In the genomic region with DNA sequence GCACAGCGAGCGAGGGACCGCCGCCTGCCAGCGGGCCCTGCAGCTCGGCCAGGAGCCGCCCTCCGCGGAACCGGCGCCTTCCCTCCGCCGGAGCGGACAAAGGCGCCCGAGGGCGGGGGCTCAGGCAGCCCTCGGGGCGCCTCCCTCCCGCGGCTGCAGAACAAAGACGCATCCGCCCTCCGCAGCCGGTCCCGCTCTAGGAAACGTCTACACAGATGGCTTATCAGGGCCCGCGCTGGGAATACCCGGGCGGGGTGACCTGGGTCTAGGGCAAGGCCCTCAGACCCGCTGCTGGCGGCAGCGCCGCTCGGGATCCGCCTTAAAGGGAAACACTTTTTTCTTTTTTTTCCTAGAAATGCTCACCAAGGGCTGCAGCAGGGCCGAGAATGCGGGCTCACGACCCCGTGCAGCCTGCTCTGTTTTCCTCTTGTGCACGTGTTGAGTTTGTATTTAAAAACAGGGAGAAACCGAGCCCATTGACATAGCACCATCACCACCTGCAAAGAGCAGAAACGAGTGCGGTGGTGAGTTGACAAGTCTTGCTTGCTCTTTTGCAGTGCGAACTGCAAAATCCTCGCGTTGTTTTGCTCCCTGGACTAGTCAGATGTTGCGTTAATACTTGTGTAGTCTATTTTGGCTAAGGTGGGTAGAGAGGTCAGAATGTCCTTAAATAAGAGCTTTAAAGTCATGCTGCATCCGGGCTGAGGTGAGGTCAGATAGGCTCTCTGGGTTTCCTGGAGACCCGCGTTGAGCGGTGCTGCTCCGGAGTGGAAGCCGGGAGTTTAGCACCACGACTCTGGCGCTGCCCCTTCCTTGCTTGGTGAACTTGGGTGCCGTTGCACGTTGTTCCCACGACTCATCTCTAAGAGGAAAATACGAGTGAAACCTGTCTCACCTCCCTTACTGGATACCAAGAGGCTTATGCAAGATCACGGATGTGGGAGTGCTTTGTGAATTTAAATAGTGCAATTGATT, we compare ENCODE assay signal across 8 cellular contexts. TPM values are rescaled to one million over a fixed set of nuclear protein-coding genes. Genes with fewer than 3 reads are reported as not detected.
A peak's percentile ranks its signal among the peaks of the same experiment; 100 is the strongest.
DNase-seq lines count a peak whose midpoint lies in the region; ATAC-seq and TF ChIP-seq lines count a peak whose summit lies in the region.

No MANE protein-coding gene starts in this region.

- no peaks in the 10 kb centered on the region for H3K9me2 ChIP-seq in PC-3 (replicated peaks; ENCODE audit: low read length)

- no peaks in the 10 kb centered on the region for H3K79me2 ChIP-seq in PC-3 (ENCODE audit: low read length)

- H3K9me3 ChIP-seq in CD4-positive, alpha-beta T cell (ENCODE audit: control insufficient read depth, low read length) = no peaks in the 10 kb centered on the region
- H3K9me3 ChIP-seq in PC-3 (ENCODE audit: low read length) (no peaks in the 10 kb centered on the region), thymus (ENCODE audit: control insufficient read depth) (no peaks in the 10 kb centered on the region)

- no peaks in the 10 kb centered on the region for H3K9me3 Mint-ChIP-seq in CD4-positive, alpha-beta T cell
- no peaks in the 10 kb centered on the region for H3K9me3 Mint-ChIP-seq in activated T-helper 17 cell treated with anti-CD3 and anti-CD28 coated beads, Interleukin-2, amount 50 U/mL, for 72 hours
- H3K9me3 Mint-ChIP-seq in neural crest cell = no peaks in the 10 kb centered on the region

- peaks cover 4% of the 10 kb centered on the region for H3K27me3 ChIP-seq in CD4-positive, alpha-beta T cell (ENCODE audit: control insufficient read depth, insufficient read depth, low read length)
- no peaks in the 10 kb centered on the region for H3K27me3 ChIP-seq in PC-3 (ENCODE audit: low read length)
- peaks cover 20% of the 10 kb centered on the region for H3K27me3 ChIP-seq in thymus (ENCODE audit: control insufficient read depth, insufficient read depth)

- no peaks in the 10 kb centered on the region for H3K36me3 ChIP-seq in PC-3 (ENCODE audit: low read depth, low read length)
- H3K36me3 ChIP-seq in thymus (ENCODE audit: control insufficient read depth, insufficient read depth) = no peaks in the 10 kb centered on the region

- H3K4me1 Mint-ChIP-seq in CD4-positive, alpha-beta T cell (ENCODE audit: low read depth) = peaks cover 31% of the 10 kb centered on the region
- peaks cover 11% of the 10 kb centered on the region for H3K4me1 Mint-ChIP-seq in activated T-helper 17 cell treated with anti-CD3 and anti-CD28 coated beads, Interleukin-2, amount 50 U/mL, for 72 hours
- peaks cover 44% of the 10 kb centered on the region for H3K4me1 Mint-ChIP-seq in neural crest cell

- 1% methylated on average over 62 of the region's 62 CpGs for WGBS in thymus

- H3K9ac ChIP-seq in PC-3 (ENCODE audit: low read length) = peak overlapping the region; percentile 73

- intact Hi-C loops in CD4-positive, alpha-beta T cell (cut with DNase I, micrococcal nuclease) = loop anchor here (1.0 to 10.0 kb wide), 7 partner anchors 141 to 1197 kb away; partner anchors contain the start of genes AFDN (in 1 of the 2), CEP43 (in 1 of the 2), MPC1 (in 1 of the 2) and RNASET2 (in 1 of the 2)
- intact Hi-C loops in PC-3 (cut with micrococcal nuclease) = loop anchor here (1.0 to 10.0 kb wide), 7 partner anchors 55 to 371 kb away; partner anchors contain the start of genes CEP43 and RNASET2

- peak overlapping the region; percentile 100 for H3K4me2 ChIP-seq in PC-3 (ENCODE audit: low read length)

- H3K4me3 ChIP-seq in PC-3 (ENCODE audit: low read length) (peak overlapping the region; percentile 84), fibroblast of the aortic adventitia (ENCODE audit: low read depth, low read length) (peak overlapping the region; percentile 67), thymus (ENCODE audit: low read length) (peak overlapping the region; percentile 76)

- POLR2A ChIA-PET in CD4-positive, alpha-beta T cell (lab: Charles Lee) = interaction anchor here (0.6 to 2.5 kb wide), 17 partner anchors 17 to 723 kb away, joined by 3 to 21 read pairs (median 5); partner anchors contain the start of genes RNASET2 and SFT2D1
- POLR2A ChIA-PET in PC-3 (lab: Charles Lee; ENCODE audit: unreplicated experiment) = interaction anchor here (0.6 to 0.7 kb wide), 4 partner anchors 56 to 356 kb away, joined by 3 to 28 read pairs (median 4); no protein-coding TSS in a partner anchor

- peak overlapping the region; percentile 92 for H3K27ac Mint-ChIP-seq in CD4-positive, alpha-beta T cell
- H3K27ac Mint-ChIP-seq in activated T-helper 17 cell treated with anti-CD3 and anti-CD28 coated beads, Interleukin-2, amount 50 U/mL, for 72 hours = peak overlapping the region; percentile 18
- peak overlapping the region; percentile 99 for H3K27ac Mint-ChIP-seq in neural crest cell (ENCODE audit: unreplicated experiment)

- BruUV-seq in PC-3 (replicated peaks; lab: Mats Ljungman, UMichigan) = TSS peak; percentile 42

- peak overlapping the region; percentile 83 for H2AFZ ChIP-seq in PC-3 (ENCODE audit: low read length)

- H3K27me3 Mint-ChIP-seq in CD4-positive, alpha-beta T cell = peaks cover 33% of the 10 kb centered on the region
- peaks cover 25% of the 10 kb centered on the region for H3K27me3 Mint-ChIP-seq in activated T-helper 17 cell treated with anti-CD3 and anti-CD28 coated beads, Interleukin-2, amount 50 U/mL, for 72 hours
- peaks cover 3% of the 10 kb centered on the region for H3K27me3 Mint-ChIP-seq in neural crest cell (ENCODE audit: low read depth)

- H3K36me3 Mint-ChIP-seq in CD4-positive, alpha-beta T cell (ENCODE audit: low read depth) = peaks cover 8% of the 10 kb centered on the region
- no peaks in the 10 kb centered on the region for H3K36me3 Mint-ChIP-seq in activated T-helper 17 cell treated with anti-CD3 and anti-CD28 coated beads, Interleukin-2, amount 50 U/mL, for 72 hours (ENCODE audit: low read depth)
- no peaks in the 10 kb centered on the region for H3K36me3 Mint-ChIP-seq in neural crest cell (ENCODE audit: low read depth)

- peak; percentile 33 to 64 (median 48) for DNase-seq in CD4-positive, alpha-beta T cell
- DNase-seq in PC-3 (peak; percentile 26), fibroblast of the aortic adventitia (ENCODE audit: low read depth) (peak; percentile 51), neural crest cell (ENCODE audit: low read depth, low spot score) (peak; percentile 54)

- H3K4me3 Mint-ChIP-seq in CD4-positive, alpha-beta T cell = peak overlapping the region; percentile 91
- H3K4me3 Mint-ChIP-seq in activated T-helper 17 cell treated with anti-CD3 and anti-CD28 coated beads, Interleukin-2, amount 50 U/mL, for 72 hours = peak overlapping the region; percentile 84
- H3K4me3 Mint-ChIP-seq in neural crest cell = peak overlapping the region; percentile 87

- ATAC-seq in CD4-positive, alpha-beta T cell (ENCODE audit: poor library complexity) = peak; percentile 19
- ATAC-seq in GM19468 (IDR thresholded peaks at IDR 0.05; ENCODE audit: extremely low read depth, unreplicated experiment) (peak; percentile 7), HG03571 (IDR thresholded peaks at IDR 0.05; ENCODE audit: unreplicated experiment) (peak; percentile 24), PC-3 (peak; percentile 16)
- peak; percentile 20 for ATAC-seq in activated T-helper 17 cell treated with anti-CD3 and anti-CD28 coated beads, Interleukin-2, amount 50 U/mL, for 72 hours (replicated peaks)

- no peaks in the 10 kb centered on the region for H3F3A ChIP-seq in PC-3 (ENCODE audit: low read length, unreplicated experiment)

- CTCF ChIA-PET in CD4-positive, alpha-beta T cell (lab: Charles Lee) = interaction anchor here (0.9 to 1.2 kb wide), 3 partner anchors 140 to 371 kb away, joined by 3 read pairs; partner anchors contain the start of gene CEP43
- CTCF ChIA-PET in PC-3 (lab: Charles Lee) = interaction anchor here (0.7 to 1.4 kb wide), 3 partner anchors 71 to 97 kb away, joined by 4 to 7 read pairs (median 4); no protein-coding TSS in a partner anchor

- H4K20me1 ChIP-seq in PC-3 (ENCODE audit: low read length) = no peaks in the 10 kb centered on the region

- TF ChIP-seq CTCF in CD4-positive, alpha-beta T cell (IDR thresholded peaks at IDR 0.05) = no peak
- TF ChIP-seq CTCF in PC-3 (conservative IDR thresholded peaks at IDR 0.05; ENCODE audit: low read depth, low read length) = no peak
- TF ChIP-seq CTCF in fibroblast of the aortic adventitia (IDR thresholded peaks at IDR 0.05; ENCODE audit: insufficient read depth, low read length) = no peak
- TF ChIP-seq CTCF in neural crest cell (conservative IDR thresholded peaks at IDR 0.05) = no peak

- H3K4me1 ChIP-seq in PC-3 (ENCODE audit: insufficient read depth, low read length) = peaks cover 13% of the 10 kb centered on the region
- peaks cover 12% of the 10 kb centered on the region for H3K4me1 ChIP-seq in thymus (ENCODE audit: control insufficient read depth, insufficient read depth, low read length)

- peak overlapping the region; percentile 64 for H3K27ac ChIP-seq in CD4-positive, alpha-beta T cell (ENCODE audit: low read depth, low read length)
- H3K27ac ChIP-seq in PC-3 (ENCODE audit: low read length) (peak overlapping the region; percentile 49), thymus (ENCODE audit: low read depth) (peak overlapping the region; percentile 93)

RNA-seq across cellular contexts. Expression of gene RPS6KA2, which starts 1.1 kb away (rescaled TPM):
- total RNA-seq in CD4-positive, alpha-beta T cell = 1 to 10 TPM; 5.6 to 6.2 TPM
- 5.1 and 7.9 TPM in 2 replicates for total RNA-seq in PC-3 (2014; rRNA removed)
- 1 to 10 TPM; 1.3 to 1.5 TPM for total RNA-seq in activated T-helper 17 cell treated with anti-CD3 and anti-CD28 coated beads, Interleukin-2, amount 50 U/mL, for 72 hours
- total RNA-seq in fibroblast of the aortic adventitia (ENCODE audit: low replicate concordance) = 32.5 and 89.7 TPM in 2 replicates
- 32.6 and 33.7 TPM in 2 replicates for total RNA-seq in neural crest cell
- 12.3 TPM for polyA plus RNA-seq in thymus

RNA-seq across cellular contexts. Expression of gene RAMACL, which starts 41.7 kb away (rescaled TPM):
- total RNA-seq in CD4-positive, alpha-beta T cell = under 1 TPM; 0.52 to 0.75 TPM
- total RNA-seq in PC-3 (2014; rRNA removed) (0.26 and 0.92 TPM in 2 replicates), fibroblast of the aortic adventitia (ENCODE audit: low replicate concordance) (2.4 and 2.5 TPM in 2 replicates), neural crest cell (0.70 and 0.98 TPM in 2 replicates)
- total RNA-seq in activated T-helper 17 cell treated with anti-CD3 and anti-CD28 coated beads, Interleukin-2, amount 50 U/mL, for 72 hours = under 1 TPM; 0.28 to 0.32 TPM
- polyA plus RNA-seq in thymus = 0.30 TPM

Comparison
In these comparisons a context has a peak if more than half of its experiments do, and no peak if none do; other contexts are left out.
1. Peak in every context shown above with its lines: DNase-seq, ATAC-seq, H3K4me3 ChIP-seq and H3K27ac ChIP-seq.
2. H3K27ac Mint-ChIP-seq: peak in every context shown above with its lines; median percentile 99 in neural crest cell; 92 in CD4-positive, alpha-beta T cell; 18 in activated T-helper 17 cell treated with anti-CD3 and anti-CD28 coated beads, Interleukin-2, amount 50 U/mL, for 72 hours.